Comparison of ENCODE assay signal across 8 cellular contexts in the genomic region with DNA sequence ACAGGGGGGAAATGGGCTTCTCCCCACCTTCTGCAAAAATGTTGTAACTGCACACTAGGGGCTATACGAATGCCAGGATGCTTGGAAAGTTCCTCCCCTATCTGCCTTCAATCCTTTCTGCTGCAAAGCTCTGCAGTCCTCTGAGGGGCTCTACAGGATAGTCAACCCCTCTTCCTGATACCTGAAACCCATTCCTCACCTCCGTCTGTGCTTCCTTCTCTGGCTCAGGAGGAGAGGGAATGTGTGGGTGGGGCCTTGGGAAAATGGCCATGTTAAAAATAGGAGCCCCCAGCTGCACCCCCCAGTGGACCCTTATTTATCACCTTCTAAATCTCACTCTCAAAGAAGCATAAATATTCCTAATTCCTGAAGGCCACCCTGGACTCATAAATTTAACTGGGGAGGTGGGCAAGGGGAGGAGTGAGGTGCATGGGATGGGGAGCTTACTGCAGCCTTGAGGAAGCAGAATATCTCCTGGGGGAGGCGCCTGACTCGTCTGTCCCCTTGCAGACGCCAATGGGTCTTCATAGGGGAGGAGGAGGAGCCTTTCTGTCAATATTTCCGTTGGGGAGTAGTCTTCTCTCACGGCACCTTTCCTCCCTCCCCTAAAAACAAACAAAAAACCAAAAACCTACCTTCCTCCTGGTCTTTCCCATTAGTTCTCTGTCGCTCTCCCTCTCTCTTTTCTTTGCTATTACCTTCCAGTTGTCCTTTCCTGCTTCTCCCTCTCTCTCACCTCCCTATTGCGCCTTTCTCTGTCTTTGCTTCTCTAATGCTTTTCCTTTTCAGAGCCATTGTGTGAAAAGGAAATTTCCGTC. TPM values are rescaled to one million over a fixed set of nuclear protein-coding genes. Genes with fewer than 3 reads are reported as not detected.
A peak's percentile ranks its signal among the peaks of the same experiment; 100 is the strongest.
DNase-seq lines count a peak whose midpoint lies in the region; ATAC-seq lines count a peak whose summit lies in the region.

No MANE protein-coding gene starts in this region.

- no peaks in the 10 kb centered on the region for H3K36me3 ChIP-seq in iPS-20b (ENCODE audit: insufficient read depth, low read depth, low read length)

- H3K27me3 ChIP-seq in iPS-20b (ENCODE audit: insufficient read depth, low read length), result no peaks in the 10 kb centered on the region

- no peak overlapping the region for H3K27ac ChIP-seq in iPS-20b (ENCODE audit: low read length)
- H3K27ac ChIP-seq in temporal lobe (ENCODE audit: low read depth, low read length), result peak overlapping the region; percentile 98

- ATAC-seq in HG02870 (IDR thresholded peaks at IDR 0.05; ENCODE audit: unreplicated experiment) (no peak), GM21515 (IDR thresholded peaks at IDR 0.05; ENCODE audit: unreplicated experiment) (no peak)

- no peaks in the 10 kb centered on the region for H3K9me3 ChIP-seq in iPS-20b (ENCODE audit: insufficient read depth, low read depth, low read length)

- peaks cover 52% of the 10 kb centered on the region for H3K4me1 ChIP-seq in iPS-20b (ENCODE audit: insufficient read depth, low read length)

- peak overlapping the region; percentile 82 for H3K4me3 ChIP-seq in iPS-20b (ENCODE audit: low read length)

- H3K9ac ChIP-seq in iPS-20b (ENCODE audit: low read depth, low read length), result peak overlapping the region; percentile 82; the same call in 1 of the 2 replicates

- DNase-seq in stimulated activated CD4-positive, alpha-beta T cell treated with anti-CD3 and anti-CD28 coated beads, Interleukin-15, amount 100 ng/mL, for 24 hours, result peak; percentile 62
- DNase-seq in stimulated activated CD4-positive, alpha-beta T cell treated with anti-CD3 and anti-CD28 coated beads, Interleukin-12 subunit alpha, Interleukin-12 subunit beta, amount 100 ng/mL, for 4 hours, result no peak
- DNase-seq in NCI-H2227 treated with DMSO at 0.1 percent for 48 hours (lab: John Stamatoyannopoulos, UW), result peak; percentile 61
- peak; percentile 47 for DNase-seq in activated naive CD4-positive, alpha-beta T cell treated with anti-CD3 and anti-CD28 coated beads, Interleukin-2, amount 50 U/mL, for 16 hours

RNA-seq across cellular contexts. Expression of gene GPR84, which starts 6.3 kb away (rescaled TPM):
- total RNA-seq in temporal lobe, result not detected

RNA-seq across cellular contexts. Expression of gene ZNF385A, which starts 26.5 kb away (rescaled TPM):
- 2.0 TPM for total RNA-seq in temporal lobe

RNA-seq across cellular contexts. Expression of gene COPZ1, which starts 33.1 kb away (rescaled TPM):
- 52.6 TPM for total RNA-seq in temporal lobe

RNA-seq across cellular contexts. Expression of gene NFE2, which starts 57.2 kb away (rescaled TPM):
- total RNA-seq in temporal lobe, result 0.98 TPM
